Comparison of ENCODE assay signal across 28 cellular contexts in genomic region chrX:54435121-54435520, GRCh38.
"Had no signal": no experiment of that assay in that cellular context is flagged by ENCODE, and none has a peak within 500 bp of the region (broad histone marks: within the 10 kb centered on the region; RNA-seq: fewer than 3 reads in every experiment).

No MANE protein-coding gene starts in this region.

- H3K36me3 ChIP-seq: lower lobe of right lung, neural progenitor cell, ovary, right atrium auricular region, stomach, thyroid gland, transverse colon, upper lobe of left lung, vagina had no signal

- H3K27me3 ChIP-seq: hepatocyte, neural progenitor cell, ovary, right atrium auricular region, stomach, testis, thyroid gland, transverse colon, upper lobe of left lung, vagina had no signal

- H3K9me3 Mint-ChIP-seq: natural killer cell; neural progenitor cell; stimulated activated naive B cell treated with anti-CD40 and anti-IgM and Interleukin-4, amounts not matched to agents 10 μg/mL and 1 μg/mL and 100 μg/mL, for 72 hours had no signal

- FAIRE-seq: keratinocyte had no signal

- H3K79me2 ChIP-seq: hepatocyte had no signal

- H3K9me3 ChIP-seq: lower lobe of right lung, ovary, right atrium auricular region, stomach, testis, thyroid gland, transverse colon, upper lobe of left lung, vagina had no signal

- DNase-seq: kidney glomerular epithelial cell; left cardiac atrium; lower lobe of right lung; mammary epithelial cell; mesenchymal stem cell; naive B cell; natural killer cell; ovary; stimulated activated CD4-positive, alpha-beta T cell treated with anti-CD3 and anti-CD28 coated beads, Interleukin-12 subunit alpha, Interleukin-12 subunit beta, amount 100 ng/mL, for 4 hours; stimulated activated CD4-positive, alpha-beta T cell treated with anti-CD3 and anti-CD28 coated beads, Interleukin-15, amount 100 ng/mL, for 24 hours; stimulated activated CD4-positive, alpha-beta T cell treated with anti-CD3 and anti-CD28 coated beads, Interleukin-2, amount 100 ng/mL, for 24 hours; stimulated activated CD4-positive, alpha-beta T cell treated with anti-CD3 and anti-CD28 coated beads, Interleukin-4, amount 100 ng/mL, for 1 hour; stimulated activated naive B cell treated with anti-CD40 and anti-IgM and Interleukin-4, amounts not matched to agents 10 μg/mL and 1 μg/mL and 100 μg/mL, for 72 hours; stimulated activated naive CD8-positive, alpha-beta T cell treated with anti-CD3 and anti-CD28 coated beads, Interleukin-15, Interleukin-2, amounts not matched to agents 100 U/mL and 50 U/mL, for 24 hours; stomach; testis; thyroid gland; transverse colon; upper lobe of left lung had no signal

- H3K27me3 Mint-ChIP-seq: progenitor cell of endocrine pancreas; stimulated activated naive B cell treated with anti-CD40 and anti-IgM and Interleukin-4, amounts not matched to agents 10 μg/mL and 1 μg/mL and 100 μg/mL, for 72 hours had no signal

- H3K27ac ChIP-seq: hepatocyte, lower lobe of right lung, neural progenitor cell, ovary, right atrium auricular region, skin epidermis, stomach, testis, thyroid gland, transverse colon, upper lobe of left lung, vagina had no signal

- H3K4me1 Mint-ChIP-seq: neural progenitor cell had no signal

- H3K4me2 ChIP-seq: hepatocyte, neural progenitor cell had no signal

- H3K27ac Mint-ChIP-seq: naive B cell; natural killer cell; neural progenitor cell; progenitor cell of endocrine pancreas; stimulated activated naive B cell treated with anti-CD40 and anti-IgM and Interleukin-4, amounts not matched to agents 10 μg/mL and 1 μg/mL and 100 μg/mL, for 72 hours had no signal

- ATAC-seq: left cardiac atrium; left lobe of liver; lower lobe of right lung; natural killer cell; sciatic nerve; stimulated activated naive B cell treated with anti-CD40 and anti-IgM and Interleukin-4, amounts not matched to agents 10 μg/mL and 1 μg/mL and 100 μg/mL, for 72 hours; stimulated activated naive CD8-positive, alpha-beta T cell treated with anti-CD3 and anti-CD28 coated beads, Interleukin-15, Interleukin-2, amounts not matched to agents 100 U/mL and 50 U/mL, for 24 hours had no signal

- H2AFZ ChIP-seq: hepatocyte, neural progenitor cell had no signal

- H3K4me3 Mint-ChIP-seq: naive B cell; natural killer cell; neural progenitor cell; stimulated activated naive B cell treated with anti-CD40 and anti-IgM and Interleukin-4, amounts not matched to agents 10 μg/mL and 1 μg/mL and 100 μg/mL, for 72 hours had no signal

- H3K9ac ChIP-seq: neural progenitor cell had no signal

- H3K36me3 Mint-ChIP-seq: naive B cell; natural killer cell; neural progenitor cell; stimulated activated naive B cell treated with anti-CD40 and anti-IgM and Interleukin-4, amounts not matched to agents 10 μg/mL and 1 μg/mL and 100 μg/mL, for 72 hours had no signal

- H3K4me1 ChIP-seq: lower lobe of right lung, neural progenitor cell, right atrium auricular region, stomach, testis, thyroid gland, transverse colon, upper lobe of left lung, vagina had no signal

- H3K4me3 ChIP-seq: hepatocyte, lower lobe of right lung, neural progenitor cell, ovary, right atrium auricular region, skin epidermis, stomach, testis, thyroid gland, transverse colon, upper lobe of left lung, vagina had no signal
